In genomic region chr10:78296794-78297193, GRCh38 we compare ENCODE assay signal across 15 cellular contexts.
"Had no signal": no experiment of that assay in that cellular context is flagged by ENCODE, and none has a peak within 500 bp of the region (broad histone marks: within the 10 kb centered on the region; RNA-seq: fewer than 3 reads in every experiment).

No MANE protein-coding gene starts in this region.

- DNase-seq: activated CD4-positive, alpha-beta memory T cell treated with anti-CD3 and anti-CD28 coated beads, Interleukin-2, amount 10 ng/mL, durations not matched to agents 7 days and 5 days; activated gamma-delta T cell treated with Interleukin-2 at 50 U/mL for 16 hours; activated naive CD8-positive, alpha-beta T cell treated with anti-CD3 and anti-CD28 coated beads, Interleukin-2, amount 10 ng/mL, durations not matched to agents 7 days and 5 days; activated T-cell treated with anti-CD3 and anti-CD28 coated beads, Interleukin-2, amount 50 U/mL, for 72 hours; anterior cingulate cortex; left colon; mucosa of descending colon; nucleus accumbens; right lobe of liver; transverse colon had no signal

- FAIRE-seq: bronchial epithelial cell had no signal

- H3K36me3 Mint-ChIP-seq: natural killer cell treated with Interleukin-12 subunit alpha and Interleukin-12 subunit beta and Interleukin-15 and Interleukin-18, amount 100 ng/mL, for 72 hours; stimulated activated effector memory CD8-positive, alpha-beta T cell treated with anti-CD3 and anti-CD28 coated beads, Interleukin-12 subunit alpha, Interleukin-12 subunit beta, amount 100 ng/mL, for 72 hours had no signal

- H3K4me3 ChIP-seq: esophagus muscularis mucosa, mucosa of descending colon, right lobe of liver, transverse colon had no signal

- H3K4me3 Mint-ChIP-seq: activated CD4-positive, alpha-beta memory T cell treated with anti-CD3 and anti-CD28 coated beads, Interleukin-2, amount 10 ng/mL, durations not matched to agents 7 days and 5 days; activated naive CD8-positive, alpha-beta T cell treated with anti-CD3 and anti-CD28 coated beads, Interleukin-2, amount 10 ng/mL, durations not matched to agents 7 days and 5 days; activated T-cell treated with anti-CD3 and anti-CD28 coated beads, Interleukin-2, amount 50 U/mL, for 72 hours; natural killer cell treated with Interleukin-12 subunit alpha and Interleukin-12 subunit beta and Interleukin-15 and Interleukin-18, amount 100 ng/mL, for 72 hours; stimulated activated effector memory CD8-positive, alpha-beta T cell treated with anti-CD3 and anti-CD28 coated beads, Interleukin-12 subunit alpha, Interleukin-12 subunit beta, amount 100 ng/mL, for 72 hours had no signal

- H3K9me3 ChIP-seq: esophagus muscularis mucosa, mucosa of descending colon, right lobe of liver, transverse colon had no signal

- H3K27ac Mint-ChIP-seq: activated CD4-positive, alpha-beta memory T cell treated with anti-CD3 and anti-CD28 coated beads, Interleukin-2, amount 10 ng/mL, durations not matched to agents 7 days and 5 days; activated naive CD8-positive, alpha-beta T cell treated with anti-CD3 and anti-CD28 coated beads, Interleukin-2, amount 10 ng/mL, durations not matched to agents 7 days and 5 days; activated T-cell treated with anti-CD3 and anti-CD28 coated beads, Interleukin-2, amount 50 U/mL, for 72 hours; natural killer cell treated with Interleukin-12 subunit alpha and Interleukin-12 subunit beta and Interleukin-15 and Interleukin-18, amount 100 ng/mL, for 72 hours; progenitor cell of endocrine pancreas; stimulated activated effector memory CD8-positive, alpha-beta T cell treated with anti-CD3 and anti-CD28 coated beads, Interleukin-12 subunit alpha, Interleukin-12 subunit beta, amount 100 ng/mL, for 72 hours had no signal

- H3K36me3 ChIP-seq: esophagus muscularis mucosa, right lobe of liver, transverse colon had no signal

- H3K27ac ChIP-seq: esophagus muscularis mucosa, right lobe of liver, transverse colon had no signal

- H3K4me1 Mint-ChIP-seq: activated naive CD8-positive, alpha-beta T cell treated with anti-CD3 and anti-CD28 coated beads, Interleukin-2, amount 10 ng/mL, durations not matched to agents 7 days and 5 days; stimulated activated effector memory CD8-positive, alpha-beta T cell treated with anti-CD3 and anti-CD28 coated beads, Interleukin-12 subunit alpha, Interleukin-12 subunit beta, amount 100 ng/mL, for 72 hours had no signal

- H3K27me3 ChIP-seq: esophagus muscularis mucosa, right lobe of liver, transverse colon had no signal

- ATAC-seq: activated T-cell treated with anti-CD3 and anti-CD28 coated beads, Interleukin-2, amount 50 U/mL, for 72 hours; left colon; mucosa of descending colon; natural killer cell treated with Interleukin-12 subunit alpha and Interleukin-12 subunit beta and Interleukin-15 and Interleukin-18, amount 100 ng/mL, for 72 hours; right lobe of liver; stimulated activated effector memory CD8-positive, alpha-beta T cell treated with anti-CD3 and anti-CD28 coated beads, Interleukin-12 subunit alpha, Interleukin-12 subunit beta, amount 100 ng/mL, for 72 hours had no signal

- H3K27me3 Mint-ChIP-seq: activated CD4-positive, alpha-beta memory T cell treated with anti-CD3 and anti-CD28 coated beads, Interleukin-2, amount 10 ng/mL, durations not matched to agents 7 days and 5 days; natural killer cell treated with Interleukin-12 subunit alpha and Interleukin-12 subunit beta and Interleukin-15 and Interleukin-18, amount 100 ng/mL, for 72 hours; progenitor cell of endocrine pancreas had no signal

- H3K9me3 Mint-ChIP-seq: stimulated activated effector memory CD8-positive, alpha-beta T cell treated with anti-CD3 and anti-CD28 coated beads, Interleukin-12 subunit alpha, Interleukin-12 subunit beta, amount 100 ng/mL, for 72 hours had no signal
